ENCODE assay signal across 10 cellular contexts in genomic region chr7:98771519-98772241, GRCh38.
DNase-seq lines count a peak whose midpoint lies in the region; ATAC-seq and TF ChIP-seq lines count a peak whose summit lies in the region.
"Had no signal": no experiment of that assay in that cellular context is flagged by ENCODE, and none has a peak within 500 bp of the region (broad histone marks: within the 10 kb centered on the region; RNA-seq: fewer than 3 reads in every experiment).

No MANE protein-coding gene starts in this region.

- peaks cover 3% of the 10 kb centered on the region for H3K4me1 Mint-ChIP-seq in T-helper 17 cell

- TF ChIP-seq POLR2A in adrenal gland (IDR thresholded peaks at IDR 0.05) (peak in 1 of 2 donors; percentile 17), tibial nerve (IDR thresholded peaks at IDR 0.05) (no peak)

- TF ChIP-seq EP300 in tibial nerve (IDR thresholded peaks at IDR 0.05) = no peak

- no peaks in the 10 kb centered on the region for H3K9me3 ChIP-seq in adrenal gland (replicated peaks in 1 of 3)
- H3K9me3 ChIP-seq in left lung = no peaks in the 10 kb centered on the region
- peaks cover 0 to 6% (median 0%) of the 10 kb centered on the region in 4 donors for H3K9me3 ChIP-seq in tibial nerve
- H3K9me3 ChIP-seq in T-helper 17 cell (ENCODE audit: control insufficient read depth, low read length, poor library complexity, severe bottlenecking) = no peaks in the 10 kb centered on the region

- intact Hi-C loops in adrenal gland (cut with DNase I) = no loop called here
- intact Hi-C loops in left lung (cut with DNase I) = no loop called here

- DNase-seq in AG08396 (ENCODE audit: low spot score) = peak; percentile 73
- peak; percentile 74 for DNase-seq in HFF-Myc (ENCODE audit: extremely low read depth, low read depth)
- DNase-seq in adrenal gland = peak; percentile 30 to 62 (median 40)
- DNase-seq in left lung = peak; percentile 2 to 73
- DNase-seq in tibial nerve (ENCODE audit: low spot score in 2 of 2) = no peak
- no peak for DNase-seq in NCI-H128 (lab: John Stamatoyannopoulos, UW; ENCODE audit: unreplicated experiment)
- no peak for DNase-seq in T-helper 17 cell
- DNase-seq: central memory CD4-positive, alpha-beta T cell; naive B cell had no signal

- H3K4me3 ChIP-seq in HFF-Myc (replicated peaks; ENCODE audit: low read depth, low read length) (no peak overlapping the region), adrenal gland (no peak overlapping the region), left lung (no peak overlapping the region), tibial nerve (no peak overlapping the region)

- H3K4me3 Mint-ChIP-seq in T-helper 17 cell = no peak overlapping the region
- H3K4me3 Mint-ChIP-seq: naive B cell had no signal

- H3K27ac ChIP-seq in adrenal gland = peak overlapping the region in 2 of 5 donors; percentile 33 to 38
- H3K27ac ChIP-seq in left lung = no peak overlapping the region
- H3K27ac ChIP-seq in tibial nerve = no peak overlapping the region

- no peaks in the 10 kb centered on the region for H3K27me3 ChIP-seq in adrenal gland
- H3K27me3 ChIP-seq in left lung = peaks cover 0 to 28% of the 10 kb centered on the region in 2 donors
- H3K27me3 ChIP-seq in tibial nerve = no peaks in the 10 kb centered on the region

- no peaks in the 10 kb centered on the region for H3K36me3 Mint-ChIP-seq in T-helper 17 cell (ENCODE audit: low read depth)
- H3K36me3 Mint-ChIP-seq: naive B cell had no signal

- peaks cover 38% of the 10 kb centered on the region for H3K27me3 Mint-ChIP-seq in T-helper 17 cell

- H3K36me3 ChIP-seq in adrenal gland (replicated peaks in 1 of 2) = no peaks in the 10 kb centered on the region
- no peaks in the 10 kb centered on the region for H3K36me3 ChIP-seq in left lung
- H3K36me3 ChIP-seq in tibial nerve = no peaks in the 10 kb centered on the region

- no peak overlapping the region for H3K27ac Mint-ChIP-seq in T-helper 17 cell

- peaks cover 11% of the 10 kb centered on the region in 2 donors for H3K4me1 ChIP-seq in adrenal gland (replicated peaks in 1 of 2)
- H3K4me1 ChIP-seq in left lung = no peaks in the 10 kb centered on the region
- H3K4me1 ChIP-seq in tibial nerve = peaks cover 0 to 4% (median 0%) of the 10 kb centered on the region in 4 donors

- no peak for TF ChIP-seq CTCF in HFF-Myc (IDR thresholded peaks at IDR 0.05; ENCODE audit: low read depth, low read length, missing control alignments)
- no peak for TF ChIP-seq CTCF in adrenal gland (IDR thresholded peaks at IDR 0.05)
- TF ChIP-seq CTCF in left lung (IDR thresholded peaks at IDR 0.05) = no peak
- TF ChIP-seq CTCF in tibial nerve (IDR thresholded peaks at IDR 0.05) = no peak

- 11 to 26% (median 22%) methylated on average over 16 to 17 of the region's 17 CpGs for WGBS in adrenal gland, 4 donors
- 13 to 18% methylated on average over 17 of the region's 17 CpGs for WGBS in tibial nerve, 2 donors

- ATAC-seq in left lung = peak; percentile 84
- no peak for ATAC-seq in HG02588 (IDR thresholded peaks at IDR 0.05; ENCODE audit: unreplicated experiment)
- no peak for ATAC-seq in T-helper 17 cell

Comparison
In these comparisons a context has a peak if more than half of its experiments do, and no peak if none do; other contexts are left out.
1. DNase-seq: peak in AG08396 (single experiment), HFF-Myc (single experiment), adrenal gland (7 of 7) and left lung (2 of 2); none in tibial nerve (0 of 2), NCI-H128 (single experiment) and T-helper 17 cell (0 of 3).